In the genomic region with DNA sequence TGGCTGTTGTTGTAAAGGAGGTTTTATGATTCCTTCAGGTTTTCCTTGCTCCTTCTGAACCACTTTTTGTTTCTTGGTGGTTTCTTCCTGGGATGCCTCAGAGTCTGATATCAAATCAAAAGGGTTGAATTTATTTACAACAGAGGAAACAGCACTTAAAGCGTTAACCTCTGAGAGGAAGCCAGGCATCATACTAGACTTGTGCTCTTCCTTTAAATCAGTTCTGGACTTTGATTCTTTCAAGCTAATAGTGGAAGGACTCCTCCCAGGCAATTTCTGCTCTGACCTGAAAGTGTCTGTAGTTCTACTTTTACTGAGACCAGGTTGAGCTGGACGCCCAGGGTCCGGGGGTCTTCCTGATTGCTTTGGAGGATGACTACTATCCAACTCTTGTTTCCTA, we compare ENCODE assay signal across 17 cellular contexts. TPM values are rescaled to one million over a fixed set of nuclear protein-coding genes. Genes with fewer than 3 reads are reported as not detected.
A peak's percentile ranks its signal among the peaks of the same experiment; 100 is the strongest.
DNase-seq lines count a peak whose midpoint lies in the region; ATAC-seq and TF ChIP-seq lines count a peak whose summit lies in the region.
"Had no signal": no experiment of that assay in that cellular context is flagged by ENCODE, and none has a peak within 500 bp of the region (broad histone marks: within the 10 kb centered on the region; RNA-seq: fewer than 3 reads in every experiment).

No MANE protein-coding gene starts in this region.

- H3K27ac ChIP-seq in GM23338 (ENCODE audit: low read depth) (no peak overlapping the region), H9 (ENCODE audit: insufficient read length, low read depth, low read length) (no peak overlapping the region), hepatocyte (no peak overlapping the region), osteoblast (ENCODE audit: low read depth, low read length) (no peak overlapping the region)
- H3K27ac ChIP-seq: GM23248 had no signal

- H3F3A ChIP-seq in GM23338 (replicated peaks; ENCODE audit: low read depth), result no peaks in the 10 kb centered on the region

- H3T11ph ChIP-seq in H9 (ENCODE audit: low read length), result no peak overlapping the region

- DNase-seq in GM23338 (ENCODE audit: low spot score), result no peak
- DNase-seq in H9, result no peak
- peak; percentile 20 for DNase-seq in hepatocyte (ENCODE audit: low spot score)
- peak; percentile 32 for DNase-seq in osteoblast (ENCODE audit: insufficient read length, low spot score, missing footprints)
- no peak for DNase-seq in globus pallidus (ENCODE audit: low spot score)
- DNase-seq: Calu3, COR-L47, DMS79, EL, GDM1, GM23248, HFFc6 had no signal

- TF ChIP-seq CTCF in GM23338 (conservative IDR thresholded peaks at IDR 0.05; ENCODE audit: low read depth in 2 of 2), result no peak
- no peak for TF ChIP-seq CTCF in H9 (conservative IDR thresholded peaks at IDR 0.05)
- TF ChIP-seq CTCF in hepatocyte (IDR thresholded peaks at IDR 0.05; ENCODE audit: poor library complexity), result no peak
- TF ChIP-seq CTCF in osteoblast (IDR thresholded peaks at IDR 0.05; ENCODE audit: extremely low read depth, low read depth, low read length), result no peak

- H3K36me3 Mint-ChIP-seq in GM23338 (ENCODE audit: low read depth), result peaks cover 16% of the 10 kb centered on the region; the same call in 2 of the 3 replicates
- peaks cover 9 to 19% (median 13%) of the 10 kb centered on the region in 3 experiments for H3K36me3 Mint-ChIP-seq in H9 (ENCODE audit: insufficient read depth in 1 of 3, low read depth in 3 of 3)
- no peaks in the 10 kb centered on the region for H3K36me3 Mint-ChIP-seq in stimulated activated memory B cell treated with anti-CD40 and anti-IgM and Interleukin-4, amounts not matched to agents 10 μg/mL and 1 μg/mL and 100 μg/mL, for 72 hours
- H3K36me3 Mint-ChIP-seq: CD4-positive, alpha-beta memory T cell had no signal

- no peak overlapping the region for H2BK20ac ChIP-seq in H9 (ENCODE audit: low read depth, low read length, poor library complexity, severe bottlenecking)

- H2BK120ac ChIP-seq in H9 (ENCODE audit: low read depth, low read length, poor library complexity, severe bottlenecking), result no peak overlapping the region

- ATAC-seq in GM23338 (no peak), HG02885 (IDR thresholded peaks at IDR 0.05; ENCODE audit: poor library complexity, unreplicated experiment) (no peak)
- no peak for ATAC-seq in stimulated activated memory B cell treated with anti-CD40 and anti-IgM and Interleukin-4, amounts not matched to agents 10 μg/mL and 1 μg/mL and 100 μg/mL, for 72 hours
- ATAC-seq: GM12878 had no signal

- H4K91ac ChIP-seq in H9 (ENCODE audit: insufficient read length, low read depth, low read length), result no peak overlapping the region

- no peak overlapping the region for H2BK12ac ChIP-seq in H9 (ENCODE audit: insufficient read length, low read depth, low read length)

- no peak overlapping the region for H3K9ac ChIP-seq in H9 (ENCODE audit: extremely low read depth, insufficient read length, low read length)
- H3K9ac ChIP-seq: GM23248 had no signal

- no peak overlapping the region for H4K5ac ChIP-seq in H9 (ENCODE audit: insufficient read length, low read depth, low read length)

- H3K56ac ChIP-seq in H9 (ENCODE audit: insufficient read length, low read depth, low read length), result no peak overlapping the region

- H3K27me3 Mint-ChIP-seq in GM23338 (ENCODE audit: insufficient read depth, low read depth, poor library complexity), result peaks cover 4% of the 10 kb centered on the region
- H3K27me3 Mint-ChIP-seq in H9 (ENCODE audit: low read depth), result no peaks in the 10 kb centered on the region
- H3K27me3 Mint-ChIP-seq in stimulated activated memory B cell treated with anti-CD40 and anti-IgM and Interleukin-4, amounts not matched to agents 10 μg/mL and 1 μg/mL and 100 μg/mL, for 72 hours, result no peaks in the 10 kb centered on the region
- H3K27me3 Mint-ChIP-seq: CD4-positive, alpha-beta memory T cell had no signal

- no peaks in the 10 kb centered on the region for H3K79me1 ChIP-seq in H9 (ENCODE audit: insufficient read depth, low read depth, low read length, poor library complexity, severe bottlenecking)

- no peaks in the 10 kb centered on the region for H3K23me2 ChIP-seq in H9 (ENCODE audit: insufficient read length, low read depth, low read length, poor library complexity, severe bottlenecking)

- no peak overlapping the region for H3K4ac ChIP-seq in H9 (ENCODE audit: low read depth, low read length)

- H3K4me2 ChIP-seq in GM23338 (no peak overlapping the region), H9 (ENCODE audit: insufficient read depth, insufficient read length, low read length) (no peak overlapping the region), hepatocyte (no peak overlapping the region), osteoblast (ENCODE audit: insufficient read depth, low read length) (no peak overlapping the region)

- no peak overlapping the region for H2BK15ac ChIP-seq in H9 (ENCODE audit: low read depth, low read length)

- no peaks in the 10 kb centered on the region for H4K20me1 ChIP-seq in GM23338 (replicated peaks; ENCODE audit: insufficient read depth)
- no peaks in the 10 kb centered on the region for H4K20me1 ChIP-seq in H9 (ENCODE audit: control insufficient read depth, insufficient read depth, insufficient read length)
- no peaks in the 10 kb centered on the region for H4K20me1 ChIP-seq in hepatocyte (ENCODE audit: insufficient read depth, poor library complexity, severe bottlenecking)
- no peaks in the 10 kb centered on the region for H4K20me1 ChIP-seq in osteoblast (ENCODE audit: insufficient read depth, low read length)

- H3K14ac ChIP-seq in H9 (ENCODE audit: insufficient read depth, low read length), result no peak overlapping the region

- no peaks in the 10 kb centered on the region for H3K4me1 ChIP-seq in GM23338 (ENCODE audit: insufficient read depth)
- no peaks in the 10 kb centered on the region for H3K4me1 ChIP-seq in H9 (ENCODE audit: insufficient read depth, low read length)
- no peaks in the 10 kb centered on the region for H3K4me1 ChIP-seq in hepatocyte (ENCODE audit: insufficient read depth)
- no peaks in the 10 kb centered on the region for H3K4me1 ChIP-seq in osteoblast (ENCODE audit: insufficient read depth, low read length)

- H4K8ac ChIP-seq in H9 (replicated peaks; ENCODE audit: insufficient read length, low read depth, low read length), result no peak overlapping the region

- H3K9me2 ChIP-seq in GM23338 (ENCODE audit: insufficient read depth) (peaks cover 4% of the 10 kb centered on the region; the same call in 1 of the 2 replicates), hepatocyte (replicated peaks; ENCODE audit: insufficient read depth) (no peaks in the 10 kb centered on the region)

- H2AK5ac ChIP-seq in H9 (ENCODE audit: insufficient read length, low read length), result no peak overlapping the region

- H3K23ac ChIP-seq in H9 (ENCODE audit: insufficient read length, low read depth, low read length), result no peak overlapping the region

- H2AFZ ChIP-seq in GM23338, result no peak overlapping the region
- no peak overlapping the region for H2AFZ ChIP-seq in H9 (ENCODE audit: low read length)
- H2AFZ ChIP-seq in hepatocyte, result no peak overlapping the region
- no peak overlapping the region for H2AFZ ChIP-seq in osteoblast (ENCODE audit: low read length)
- H2AFZ ChIP-seq: GM23248 had no signal

- H3K27me3 ChIP-seq in GM23338 (ENCODE audit: insufficient read depth) (no peaks in the 10 kb centered on the region), H9 (ENCODE audit: insufficient read depth, low read length) (no peaks in the 10 kb centered on the region), hepatocyte (no peaks in the 10 kb centered on the region), osteoblast (ENCODE audit: insufficient read depth, low read length) (no peaks in the 10 kb centered on the region)

- H3K36me3 ChIP-seq in GM23338 (ENCODE audit: insufficient read depth), result no peaks in the 10 kb centered on the region
- no peaks in the 10 kb centered on the region for H3K36me3 ChIP-seq in hepatocyte (replicated peaks; ENCODE audit: insufficient read depth, low read depth)
- no peaks in the 10 kb centered on the region for H3K36me3 ChIP-seq in osteoblast (ENCODE audit: insufficient read depth, low read length)

- H3K4me3 ChIP-seq in GM23338 (no peak overlapping the region), hepatocyte (no peak overlapping the region), osteoblast (ENCODE audit: insufficient read depth, low read length) (no peak overlapping the region)
- H3K4me3 ChIP-seq: GM12878, GM23248, HAP-1 had no signal

- peaks cover 8% of the 10 kb centered on the region for H3K4me1 Mint-ChIP-seq in GM23338
- H3K4me1 Mint-ChIP-seq in H9, result peaks cover 6 to 7% of the 10 kb centered on the region in 2 experiments
- no peaks in the 10 kb centered on the region for H3K4me1 Mint-ChIP-seq in stimulated activated memory B cell treated with anti-CD40 and anti-IgM and Interleukin-4, amounts not matched to agents 10 μg/mL and 1 μg/mL and 100 μg/mL, for 72 hours

- H3K9me3 Mint-ChIP-seq in GM23338 (no peaks in the 10 kb centered on the region), H9 (no peaks in the 10 kb centered on the region)
- H3K9me3 Mint-ChIP-seq in stimulated activated memory B cell treated with anti-CD40 and anti-IgM and Interleukin-4, amounts not matched to agents 10 μg/mL and 1 μg/mL and 100 μg/mL, for 72 hours, result no peaks in the 10 kb centered on the region

- H3K27ac Mint-ChIP-seq in GM23338, result 0 out of 2 replicates have a peak overlapping the region, but pooled peaks have one; percentile 5
- peak overlapping the region in 2 of 3 experiments; percentile 5 to 33; a peak in 2 of 7 replicates for H3K27ac Mint-ChIP-seq in H9
- H3K27ac Mint-ChIP-seq in stimulated activated memory B cell treated with anti-CD40 and anti-IgM and Interleukin-4, amounts not matched to agents 10 μg/mL and 1 μg/mL and 100 μg/mL, for 72 hours, result no peak overlapping the region
- H3K27ac Mint-ChIP-seq: CD4-positive, alpha-beta memory T cell; HFFc6 had no signal

- no peaks in the 10 kb centered on the region for H3K9me3 ChIP-seq in H9 (ENCODE audit: control insufficient read depth, low read depth, low read length)
- no peaks in the 10 kb centered on the region for H3K9me3 ChIP-seq in hepatocyte (ENCODE audit: low read depth)
- no peaks in the 10 kb centered on the region for H3K9me3 ChIP-seq in osteoblast (ENCODE audit: low read depth, low read length)
- H3K9me3 ChIP-seq: HAP-1 had no signal

- H3K79me2 ChIP-seq in GM23338 (replicated peaks; ENCODE audit: insufficient read depth) (no peaks in the 10 kb centered on the region), H9 (ENCODE audit: insufficient read depth, low read length) (no peaks in the 10 kb centered on the region), hepatocyte (no peaks in the 10 kb centered on the region), osteoblast (ENCODE audit: insufficient read depth, low read length) (no peaks in the 10 kb centered on the region)

- no CpG with 5 or more reads among the region's 3 CpGs for WGBS in H9 (ENCODE audit: extremely low coverage, insufficient read length, low lambda C conversion rate)
- WGBS in hepatocyte (ENCODE audit: low lambda C conversion rate, missing lambda C conversion rate), result 68% methylated on average over 3 of the region's 3 CpGs

- no peak overlapping the region for H2BK5ac ChIP-seq in H9 (ENCODE audit: insufficient read length, low read length)

- no peak overlapping the region for H3K18ac ChIP-seq in H9 (ENCODE audit: insufficient read length, low read depth, low read length)

- H3K4me3 Mint-ChIP-seq in GM23338 (no peak overlapping the region), H9 (no peak overlapping the region)
- H3K4me3 Mint-ChIP-seq in stimulated activated memory B cell treated with anti-CD40 and anti-IgM and Interleukin-4, amounts not matched to agents 10 μg/mL and 1 μg/mL and 100 μg/mL, for 72 hours, result no peak overlapping the region
- H3K4me3 Mint-ChIP-seq: CD4-positive, alpha-beta memory T cell; HFFc6 had no signal

RNA-seq across cellular contexts. Expression of a gene that starts 6.7 kb away (rescaled TPM):
- 6.4 and 7.4 TPM in 2 replicates for total RNA-seq in GM23338 (2014; rRNA removed; shearing (Covaris generic))
- polyA plus RNA-seq in GM23338 (2016; fragmentation: Nextera tagmentation; extraction: Ambion mirVana) (8.6 and 9.1 TPM in 2 replicates), hepatocyte (1.3 and 2.8 TPM in 2 replicates)
- total RNA-seq in H9 (2021) (2.8 and 3.1 TPM in 2 replicates), hepatocyte (4.2 and 8.1 TPM in 2 replicates), osteoblast (under 0.01 and 0.36 TPM in 2 replicates)
- total RNA-seq: GM23248 had no signal
- polyA plus RNA-seq: CD4-positive, alpha-beta memory T cell had no signal

Comparison
In these comparisons a context has a peak if more than half of its experiments do, and no peak if none do; other contexts are left out.
1. DNase-seq: peak in hepatocyte (single experiment) and osteoblast (single experiment); none in GM23338 (single experiment), H9 (single experiment) and globus pallidus (single experiment).